In genomic region chr1:77664923-77665516, GRCh38 we compare ENCODE assay signal across 31 cellular contexts. TPM values are rescaled to one million over a fixed set of nuclear protein-coding genes. Genes with fewer than 3 reads are reported as not detected.
DNase-seq lines count a peak whose midpoint lies in the region; ATAC-seq, FAIRE-seq and TF ChIP-seq lines count a peak whose summit lies in the region.
"Had no signal": no experiment of that assay in that cellular context is flagged by ENCODE, and none has a peak within 500 bp of the region (broad histone marks: within the 10 kb centered on the region; RNA-seq: fewer than 3 reads in every experiment).

No MANE protein-coding gene starts in this region.

- H3K27me3 Mint-ChIP-seq in activated T-cell treated with anti-CD3 and anti-CD28 coated beads, Interleukin-2, amount 50 U/mL, for 72 hours (ENCODE audit: low read depth) = no peaks in the 10 kb centered on the region
- no peaks in the 10 kb centered on the region for H3K27me3 Mint-ChIP-seq in WTC11 (ENCODE audit: low read depth)
- H3K27me3 Mint-ChIP-seq in activated CD4-positive, alpha-beta T cell treated with anti-CD3 and anti-CD28 coated beads, Interleukin-2, amount 10 ng/mL, durations not matched to agents 7 days and 5 days = no peaks in the 10 kb centered on the region
- H3K27me3 Mint-ChIP-seq: CD4-positive, alpha-beta memory T cell had no signal

- H3K9me3 ChIP-seq in liver (ENCODE audit: control insufficient read depth in 4 of 4, low read length in 3 of 4) = no peaks in the 10 kb centered on the region
- H3K9me3 ChIP-seq: A549, ascending aorta, lower lobe of right lung, mucosa of descending colon, prostate gland, tibial artery, vagina had no signal

- 52% methylated on average over 3 of the region's 3 CpGs for WGBS in liver

- no peaks in the 10 kb centered on the region for H3K27me3 ChIP-seq in liver (ENCODE audit: control insufficient read depth in 4 of 4, insufficient read depth in 4 of 4, low read length in 3 of 4)
- H3K27me3 ChIP-seq: ascending aorta, tibial artery, vagina had no signal

- CTCF ChIA-PET in WTC11 (lab: Charles Lee) = no interaction called here
- CTCF ChIA-PET in activated CD4-positive, alpha-beta T cell treated with anti-CD3 and anti-CD28 coated beads, Interleukin-2, amount 10 ng/mL, durations not matched to agents 7 days and 5 days (lab: Charles Lee) = interaction anchor here (0.6 to 1.8 kb wide), 2 partner anchors 18 to 155 kb away, joined by 5 read pairs; no protein-coding TSS in a partner anchor

- H3K36me3 ChIP-seq in liver (ENCODE audit: control insufficient read depth in 4 of 4, insufficient read depth in 3 of 4, low read depth in 1 of 4, low read length in 3 of 4) = no peaks in the 10 kb centered on the region
- H3K36me3 ChIP-seq: ascending aorta, lower lobe of right lung, prostate gland, tibial artery, vagina had no signal

- H3K36me3 Mint-ChIP-seq in activated T-cell treated with anti-CD3 and anti-CD28 coated beads, Interleukin-2, amount 50 U/mL, for 72 hours (ENCODE audit: insufficient read depth in 2 of 2) = no peaks in the 10 kb centered on the region
- H3K36me3 Mint-ChIP-seq in WTC11 = no peaks in the 10 kb centered on the region
- H3K36me3 Mint-ChIP-seq in activated CD4-positive, alpha-beta T cell treated with anti-CD3 and anti-CD28 coated beads, Interleukin-2, amount 10 ng/mL, durations not matched to agents 7 days and 5 days (ENCODE audit: low read depth) = peaks cover 7% of the 10 kb centered on the region
- H3K36me3 Mint-ChIP-seq: CD4-positive, alpha-beta memory T cell; natural killer cell had no signal

- TF ChIP-seq RAD21 in liver (IDR thresholded peaks at IDR 0.05) = no peak

- peak; percentile 41 for FAIRE-seq in GM12891 (lab: Jason Lieb, UNC)
- FAIRE-seq: A549, colon, endothelial cell of umbilical vein had no signal

- DNase-seq in activated T-cell treated with anti-CD3 and anti-CD28 coated beads, Interleukin-2, amount 50 U/mL, for 72 hours = no peak
- no peak for DNase-seq in activated T-cell treated with anti-CD3 and anti-CD28 coated beads, Interleukin-2, amount 50 U/mL, for 1 hour
- DNase-seq in GM12891 (ENCODE audit: insufficient read length, low spot score) (no peak), WTC11 (ENCODE audit: low spot score) (no peak), GM10266 (ENCODE audit: extremely low spot score) (no peak)
- DNase-seq in activated CD4-positive, alpha-beta T cell treated with anti-CD3 and anti-CD28 coated beads, Interleukin-2, amount 10 ng/mL, durations not matched to agents 7 days and 5 days = no peak
- DNase-seq: CD4-positive, alpha-beta memory T cell; KG1; lower lobe of right lung; mucosa of descending colon; natural killer cell; NCI-H1092 treated with DMSO at 0.1 percent for 48 hours; NCI-H187 treated with DMSO at 0.1 percent for 48 hours; NCI-H2171 treated with DMSO at 0.1 percent for 48 hours; NCI-H526; nucleus accumbens; SIG-M5; stimulated activated CD4-positive, alpha-beta T cell treated with anti-CD3 and anti-CD28 coated beads, Interleukin-15, amount 100 ng/mL, for 24 hours; stimulated activated CD4-positive, alpha-beta T cell treated with anti-CD3 and anti-CD28 coated beads, Interleukin-4, amount 100 ng/mL, for 4 hours; T1000; tibial artery had no signal

- peaks cover 39% of the 10 kb centered on the region for H3K4me1 Mint-ChIP-seq in activated T-cell treated with anti-CD3 and anti-CD28 coated beads, Interleukin-2, amount 50 U/mL, for 72 hours (ENCODE audit: low read depth)
- H3K4me1 Mint-ChIP-seq in WTC11 = peaks cover 3% of the 10 kb centered on the region
- peaks cover 24% of the 10 kb centered on the region for H3K4me1 Mint-ChIP-seq in activated CD4-positive, alpha-beta T cell treated with anti-CD3 and anti-CD28 coated beads, Interleukin-2, amount 10 ng/mL, durations not matched to agents 7 days and 5 days

- H3K9ac ChIP-seq in liver (ENCODE audit: low read depth in 1 of 2, low read length in 2 of 2) = no peak overlapping the region

- no peak for ATAC-seq in activated T-cell treated with anti-CD3 and anti-CD28 coated beads, Interleukin-2, amount 50 U/mL, for 72 hours (replicated peaks in 1 of 2)
- no peak for ATAC-seq in WTC11
- no peak for ATAC-seq in GM21723 (IDR thresholded peaks at IDR 0.05; ENCODE audit: unreplicated experiment)
- ATAC-seq: A549; activated naive CD4-positive, alpha-beta T cell treated with anti-CD3 and anti-CD28 coated beads, Interleukin-2, amount 50 U/mL, for 72 hours; lower lobe of right lung; mucosa of descending colon; natural killer cell; Panc1 had no signal

- H3K4me1 ChIP-seq in liver (ENCODE audit: control insufficient read depth in 4 of 4, insufficient read depth in 4 of 4, low read length in 3 of 4) = peaks cover 5 to 8% (median 6%) of the 10 kb centered on the region in 4 donors
- H3K4me1 ChIP-seq: A549, ascending aorta, prostate gland had no signal

- TF ChIP-seq CTCF in WTC11 (IDR thresholded peaks at IDR 0.05) = no peak
- no peak for TF ChIP-seq CTCF in liver (IDR thresholded peaks at IDR 0.05; ENCODE audit: low read depth, low read length, missing input control)
- TF ChIP-seq CTCF in GM10266 (IDR thresholded peaks at IDR 0.05; ENCODE audit: control insufficient read depth, insufficient read depth, low read depth, missing control alignments) = no peak

- peak overlapping the region; percentile 24 for H3K27ac Mint-ChIP-seq in activated T-cell treated with anti-CD3 and anti-CD28 coated beads, Interleukin-2, amount 50 U/mL, for 72 hours
- H3K27ac Mint-ChIP-seq in WTC11 = peak overlapping the region; percentile 55; the same call in 1 of the 2 replicates
- no peak overlapping the region for H3K27ac Mint-ChIP-seq in activated CD4-positive, alpha-beta T cell treated with anti-CD3 and anti-CD28 coated beads, Interleukin-2, amount 10 ng/mL, durations not matched to agents 7 days and 5 days
- H3K27ac Mint-ChIP-seq: activated naive CD4-positive, alpha-beta T cell treated with anti-CD3 and anti-CD28 coated beads, Interleukin-2, amount 50 U/mL, for 72 hours had no signal

- H3K4me3 ChIP-seq in liver (ENCODE audit: low read depth in 1 of 3, low read length in 3 of 3) = no peak overlapping the region
- H3K4me3 ChIP-seq: A549, ascending aorta, lower lobe of right lung, mucosa of descending colon, prostate gland, tibial artery, vagina had no signal

- no peak overlapping the region for H3K4me3 Mint-ChIP-seq in activated T-cell treated with anti-CD3 and anti-CD28 coated beads, Interleukin-2, amount 50 U/mL, for 72 hours
- no peak overlapping the region for H3K4me3 Mint-ChIP-seq in WTC11
- no peak overlapping the region for H3K4me3 Mint-ChIP-seq in activated CD4-positive, alpha-beta T cell treated with anti-CD3 and anti-CD28 coated beads, Interleukin-2, amount 10 ng/mL, durations not matched to agents 7 days and 5 days
- H3K4me3 Mint-ChIP-seq: natural killer cell had no signal

- POLR2A ChIA-PET in WTC11 (lab: Charles Lee) = no interaction called here
- POLR2A ChIA-PET in activated CD4-positive, alpha-beta T cell treated with anti-CD3 and anti-CD28 coated beads, Interleukin-2, amount 10 ng/mL, durations not matched to agents 7 days and 5 days (lab: Charles Lee) = no interaction called here

- H3K27ac ChIP-seq in liver (ENCODE audit: low read depth in 1 of 2, low read length in 2 of 2) = peak overlapping the region in 1 of 2 donors; percentile 35
- H3K27ac ChIP-seq: A549, ascending aorta, lower lobe of right lung, prostate gland, tibial artery, vagina had no signal

- no peaks in the 10 kb centered on the region for H3K9me3 Mint-ChIP-seq in activated T-cell treated with anti-CD3 and anti-CD28 coated beads, Interleukin-2, amount 50 U/mL, for 72 hours
- 0 out of 2 replicates have a peak, but pooled peaks cover 9% of the 10 kb centered on the region for H3K9me3 Mint-ChIP-seq in WTC11
- H3K9me3 Mint-ChIP-seq in activated CD4-positive, alpha-beta T cell treated with anti-CD3 and anti-CD28 coated beads, Interleukin-2, amount 10 ng/mL, durations not matched to agents 7 days and 5 days = peaks cover 3% of the 10 kb centered on the region
- H3K9me3 Mint-ChIP-seq: activated naive CD4-positive, alpha-beta T cell treated with anti-CD3 and anti-CD28 coated beads, Interleukin-2, amount 50 U/mL, for 72 hours; CD4-positive, alpha-beta memory T cell; natural killer cell had no signal

- TF ChIP-seq POLR2A in GM12891 (IDR thresholded peaks at IDR 0.05; ENCODE audit: low read depth, low read length) = no peak

TF ChIP-seq in GM12891, 5 proteins besides CTCF, POLR2A, EP300 and RAD21:
- TF ChIP-seq POU2F2 (IDR thresholded peaks at IDR 0.05; ENCODE audit: low read depth, low read length) (no peak), SPI1 (IDR thresholded peaks at IDR 0.05; ENCODE audit: low read depth, low read length) (no peak), POLR2AphosphoS5 (IDR thresholded peaks at IDR 0.05; ENCODE audit: low read depth, low read length) (no peak), PAX5 (IDR thresholded peaks at IDR 0.05; ENCODE audit: insufficient read depth, low read length, severe bottlenecking) (no peak), TAF1 (IDR thresholded peaks at IDR 0.05; ENCODE audit: low read depth, low read length) (no peak)
TF ChIP-seq in GM12891: peak in this region for 0.

TF ChIP-seq in WTC11, 78 proteins besides CTCF, POLR2A, EP300 and RAD21 (continues in another document):
- TF ChIP-seq RORB (CRISPR knock-in tag; IDR thresholded peaks at IDR 0.05) = no peak
- TF ChIP-seq NR3C1 (CRISPR knock-in tag; conservative IDR thresholded peaks at IDR 0.05; ENCODE audit: low read depth) = no peak
- TF ChIP-seq MXD4 (CRISPR knock-in tag; IDR thresholded peaks at IDR 0.05; ENCODE audit: borderline replicate concordance) = no peak

TF ChIP-seq in liver, 16 proteins besides CTCF, POLR2A, EP300 and RAD21 (continues in another document):
- TF ChIP-seq ATF3 (IDR thresholded peaks at IDR 0.05) = no peak

RNA-seq across cellular contexts. Expression of gene ZZZ3, which starts 17.4 kb away (rescaled TPM):
- total RNA-seq in activated T-cell treated with anti-CD3 and anti-CD28 coated beads, Interleukin-2, amount 50 U/mL, for 72 hours = 10 to 100 TPM; 36.6 to 49.5 TPM
- polyA plus RNA-seq in GM12891 (2012; ENCODE audit: low read depth, missing spikeins) = 8.3 TPM
- total RNA-seq in WTC11 (2021) (43.3 to 47.5 TPM (median 43.5 TPM) in 3 replicates), liver (10 to 100 TPM; 45.5 to 48.9 TPM)
- 10 to 100 TPM in 1 of 2 donors, 1 to 10 TPM in 1; 8.6 to 16.6 TPM for polyA plus RNA-seq in liver
- 10 to 100 TPM; 34.2 to 39.5 TPM for total RNA-seq in activated CD4-positive, alpha-beta T cell treated with anti-CD3 and anti-CD28 coated beads, Interleukin-2, amount 10 ng/mL, durations not matched to agents 7 days and 5 days
